13 cellular contexts compared by ENCODE assay signal in the genomic region with DNA sequence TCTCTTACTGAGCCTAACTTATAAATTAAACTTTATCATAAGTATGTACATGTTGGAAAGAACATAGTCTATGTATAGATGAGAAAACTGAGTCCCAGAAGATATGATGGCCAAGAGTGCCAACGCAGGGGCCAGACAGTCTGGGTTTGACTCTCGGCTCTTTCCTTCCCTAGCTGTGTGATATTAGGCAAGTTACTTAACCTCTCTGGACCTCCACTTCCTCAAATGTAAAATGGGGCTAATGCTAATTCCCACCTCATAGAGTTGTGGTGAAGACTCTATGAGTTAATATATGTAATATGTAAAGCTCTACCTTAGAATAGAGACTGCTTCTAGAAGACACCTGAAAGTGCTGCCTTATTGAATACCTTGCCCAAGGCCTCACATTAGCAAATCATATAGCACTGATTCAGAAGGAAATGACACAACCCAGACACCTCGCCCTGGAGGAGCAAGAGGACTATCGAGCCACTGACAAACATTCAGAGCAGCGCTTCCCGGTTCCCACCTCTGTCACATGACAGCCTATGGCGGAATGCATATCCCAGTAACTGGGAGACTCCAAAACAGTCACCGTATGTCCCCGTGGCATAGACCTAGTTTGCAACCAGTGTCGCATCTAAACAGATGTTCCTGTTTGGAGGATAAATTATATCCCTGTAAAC. TPM values are rescaled to one million over a fixed set of nuclear protein-coding genes. Genes with fewer than 3 reads are reported as not detected.
DNase-seq lines count a peak whose midpoint lies in the region; ATAC-seq, FAIRE-seq and TF ChIP-seq lines count a peak whose summit lies in the region.
"Had no signal": no experiment of that assay in that cellular context is flagged by ENCODE, and none has a peak within 500 bp of the region (broad histone marks: within the 10 kb centered on the region; RNA-seq: fewer than 3 reads in every experiment).

No MANE protein-coding gene starts in this region.

- WGBS in heart right ventricle, 2 donors, result 38 to 50% methylated on average over 10 of the region's 10 CpGs

- no peak overlapping the region for H3K9ac ChIP-seq in astrocyte (ENCODE audit: low read length)

- H3K9me3 ChIP-seq in heart right ventricle, result no peaks in the 10 kb centered on the region
- H3K9me3 ChIP-seq in right atrium auricular region, result no peaks in the 10 kb centered on the region
- no peaks in the 10 kb centered on the region for H3K9me3 ChIP-seq in astrocyte (ENCODE audit: insufficient read depth, low read depth, low read length)
- H3K9me3 ChIP-seq: Peyer's patch, transverse colon had no signal

- ATAC-seq in heart right ventricle (peak in 5 of 8 donors; percentile 12 to 39 (median 24)), HG03175 (IDR thresholded peaks at IDR 0.05; ENCODE audit: unreplicated experiment) (peak; percentile 39), HG02938 (IDR thresholded peaks at IDR 0.05; ENCODE audit: unreplicated experiment) (no peak), GM21367 (IDR thresholded peaks at IDR 0.05; ENCODE audit: unreplicated experiment) (no peak)
- peak; percentile 12 to 41 for ATAC-seq in stimulated activated naive B cell treated with anti-CD40 and anti-IgM and Interleukin-4, amounts not matched to agents 10 μg/mL and 1 μg/mL and 100 μg/mL, for 72 hours (replicated peaks)

- H3K27ac ChIP-seq in heart right ventricle (no peak overlapping the region), right atrium auricular region (no peak overlapping the region), astrocyte (ENCODE audit: low read depth, low read length) (no peak overlapping the region)
- H3K27ac ChIP-seq: Peyer's patch, transverse colon had no signal

- no peak overlapping the region for H3K4me2 ChIP-seq in astrocyte (ENCODE audit: low read length)

- H4K20me1 ChIP-seq in astrocyte (ENCODE audit: insufficient read depth, low read length), result peaks cover 5% of the 10 kb centered on the region

- H3K4me3 ChIP-seq in heart right ventricle (no peak overlapping the region), right atrium auricular region (no peak overlapping the region), astrocyte (ENCODE audit: insufficient read depth, low read depth, low read length) (no peak overlapping the region), foreskin fibroblast (ENCODE audit: low read depth in 1 of 2, low read length in 2 of 2) (no peak overlapping the region)
- H3K4me3 ChIP-seq: Peyer's patch, transverse colon had no signal

- DNase-seq in heart right ventricle (no peak), right atrium auricular region (ENCODE audit: low spot score) (no peak), astrocyte (ENCODE audit: low read depth) (no peak), foreskin fibroblast (no peak)
- DNase-seq in stimulated activated naive B cell treated with anti-CD40 and anti-IgM and Interleukin-4, amounts not matched to agents 10 μg/mL and 1 μg/mL and 100 μg/mL, for 72 hours, result no peak

- no peaks in the 10 kb centered on the region for H3K9me3 Mint-ChIP-seq in astrocyte (ENCODE audit: unreplicated experiment)
- no peaks in the 10 kb centered on the region for H3K9me3 Mint-ChIP-seq in stimulated activated naive B cell treated with anti-CD40 and anti-IgM and Interleukin-4, amounts not matched to agents 10 μg/mL and 1 μg/mL and 100 μg/mL, for 72 hours
- H3K9me3 Mint-ChIP-seq: activated T-cell treated with anti-CD3 and anti-CD28 coated beads, Interleukin-2, amount 50 U/mL, for 4 hours; IgD-negative memory B cell had no signal

- no peak overlapping the region for H3K27ac Mint-ChIP-seq in astrocyte (ENCODE audit: unreplicated experiment)
- H3K27ac Mint-ChIP-seq in stimulated activated naive B cell treated with anti-CD40 and anti-IgM and Interleukin-4, amounts not matched to agents 10 μg/mL and 1 μg/mL and 100 μg/mL, for 72 hours, result no peak overlapping the region

- no peaks in the 10 kb centered on the region for H3K27me3 ChIP-seq in heart right ventricle
- H3K27me3 ChIP-seq in right atrium auricular region, result no peaks in the 10 kb centered on the region
- H3K27me3 ChIP-seq in astrocyte (ENCODE audit: insufficient read depth, low read length), result peaks cover 24% of the 10 kb centered on the region
- H3K27me3 ChIP-seq: Peyer's patch had no signal

- peaks cover 51% of the 10 kb centered on the region for H3K27me3 Mint-ChIP-seq in astrocyte (ENCODE audit: low read depth, unreplicated experiment)
- H3K27me3 Mint-ChIP-seq in stimulated activated naive B cell treated with anti-CD40 and anti-IgM and Interleukin-4, amounts not matched to agents 10 μg/mL and 1 μg/mL and 100 μg/mL, for 72 hours, result peaks cover 4 to 19% of the 10 kb centered on the region in 2 donors

- no peaks in the 10 kb centered on the region for H3K36me3 Mint-ChIP-seq in astrocyte (ENCODE audit: low read depth, unreplicated experiment)
- no peaks in the 10 kb centered on the region for H3K36me3 Mint-ChIP-seq in stimulated activated naive B cell treated with anti-CD40 and anti-IgM and Interleukin-4, amounts not matched to agents 10 μg/mL and 1 μg/mL and 100 μg/mL, for 72 hours

- FAIRE-seq in astrocyte (lab: Jason Lieb, UNC), result no peak
- FAIRE-seq: TTC549 had no signal

- H3K4me3 Mint-ChIP-seq in astrocyte (ENCODE audit: unreplicated experiment), result no peak overlapping the region
- no peak overlapping the region for H3K4me3 Mint-ChIP-seq in stimulated activated naive B cell treated with anti-CD40 and anti-IgM and Interleukin-4, amounts not matched to agents 10 μg/mL and 1 μg/mL and 100 μg/mL, for 72 hours
- H3K4me3 Mint-ChIP-seq: activated T-cell treated with anti-CD3 and anti-CD28 coated beads, Interleukin-2, amount 50 U/mL, for 4 hours had no signal

- H3K36me3 ChIP-seq in heart right ventricle, result no peaks in the 10 kb centered on the region
- H3K36me3 ChIP-seq in right atrium auricular region, result no peaks in the 10 kb centered on the region
- H3K36me3 ChIP-seq in astrocyte (ENCODE audit: insufficient read depth, low read length), result no peaks in the 10 kb centered on the region
- H3K36me3 ChIP-seq: Peyer's patch, transverse colon had no signal

- H3K79me2 ChIP-seq in astrocyte (ENCODE audit: insufficient read depth, low read length), result no peaks in the 10 kb centered on the region

- H2AFZ ChIP-seq in astrocyte (ENCODE audit: low read depth, low read length), result peak overlapping the region; percentile 23

- peaks cover 0 to 25% (median 0%) of the 10 kb centered on the region in 9 donors for H3K4me1 ChIP-seq in heart right ventricle
- peaks cover 0 to 7% of the 10 kb centered on the region in 2 donors for H3K4me1 ChIP-seq in right atrium auricular region
- H3K4me1 ChIP-seq in astrocyte (ENCODE audit: insufficient read depth, low read length), result peaks cover 4% of the 10 kb centered on the region
- H3K4me1 ChIP-seq: Peyer's patch had no signal

- no peaks in the 10 kb centered on the region for H3K4me1 Mint-ChIP-seq in astrocyte (ENCODE audit: low read depth, unreplicated experiment)
- H3K4me1 Mint-ChIP-seq in stimulated activated naive B cell treated with anti-CD40 and anti-IgM and Interleukin-4, amounts not matched to agents 10 μg/mL and 1 μg/mL and 100 μg/mL, for 72 hours, result peaks cover 8 to 17% of the 10 kb centered on the region in 2 donors
- H3K4me1 Mint-ChIP-seq: IgD-negative memory B cell had no signal

- intact Hi-C loops in heart right ventricle (cut with DNase I), result loop anchor here (1.0 to 10.0 kb wide), 17 partner anchors 53 to 357 kb away; no protein-coding TSS in a partner anchor

- TF ChIP-seq CTCF in heart right ventricle (IDR thresholded peaks at IDR 0.05), result no peak
- no peak for TF ChIP-seq CTCF in right atrium auricular region (IDR thresholded peaks at IDR 0.05)
- no peak for TF ChIP-seq CTCF in astrocyte (IDR thresholded peaks at IDR 0.05; ENCODE audit: insufficient read depth, low read depth, low read length)
- no peak for TF ChIP-seq CTCF in foreskin fibroblast (IDR thresholded peaks at IDR 0.05; ENCODE audit: low read depth, low read length)

RNA-seq across cellular contexts. Expression of a gene that starts 11.3 kb away (rescaled TPM):
- total RNA-seq in heart right ventricle (10 to 100 TPM in 4 of 10 donors, 1 to 10 TPM in 6; 6.6 to 20.1 (median 9.2) TPM), right atrium auricular region (10 to 100 TPM in 1 of 2 donors, 1 to 10 TPM in 1; 9.1 to 10.2 TPM), astrocyte (42.3 and 51.4 TPM in 2 replicates)
- polyA plus RNA-seq in heart right ventricle, result 10 to 100 TPM in 1 of 2 donors, 1 to 10 TPM in 1; 7.4 to 26.5 TPM

RNA-seq across cellular contexts. Expression of a gene that starts 25.1 kb away (rescaled TPM):
- total RNA-seq in heart right ventricle, result 1 to 10 TPM in 9 of 10 donors, under 1 TPM in 1; 0.35 to 5.1 (median 1.2) TPM
- 1 to 10 TPM in 1 of 2 donors, under 1 TPM in 1; 0.57 to 5.7 TPM for polyA plus RNA-seq in heart right ventricle
- 1 to 10 TPM in 1 of 2 donors, not detected in 1; 1.3 TPM for total RNA-seq in right atrium auricular region
- total RNA-seq in astrocyte, result not detected in 2 replicates

RNA-seq across cellular contexts. Expression of a gene that starts 36.7 kb away (rescaled TPM):
- total RNA-seq in heart right ventricle (under 1 TPM in 3 of 10 donors, not detected in 7; 0.16 to 0.33 (median 0.25) TPM), right atrium auricular region (not detected), astrocyte (0.43 TPM in 1 of 2 replicates, not detected in the other)
- under 1 TPM; 0.37 to 0.51 TPM for polyA plus RNA-seq in heart right ventricle
- total RNA-seq: activated T-cell treated with anti-CD3 and anti-CD28 coated beads, Interleukin-2, amount 50 U/mL, for 4 hours; transverse colon had no signal
- polyA plus RNA-seq: IgD-negative memory B cell had no signal

RNA-seq across cellular contexts. Expression of a gene that starts 45.5 kb away (rescaled TPM):
- total RNA-seq in heart right ventricle (not detected), right atrium auricular region (not detected), astrocyte (not detected in 2 replicates)
- not detected for polyA plus RNA-seq in heart right ventricle
- total RNA-seq: activated T-cell treated with anti-CD3 and anti-CD28 coated beads, Interleukin-2, amount 50 U/mL, for 4 hours had no signal
- polyA plus RNA-seq: IgD-negative memory B cell had no signal

Comparison
In these comparisons a context has a peak if more than half of its experiments do, and no peak if none do; other contexts are left out.
1. ATAC-seq: peak in heart right ventricle (5 of 8), HG03175 (single experiment) and stimulated activated naive B cell treated with anti-CD40 and anti-IgM and Interleukin-4, amounts not matched to agents 10 μg/mL and 1 μg/mL and 100 μg/mL, for 72 hours (2 of 2); none in HG02938 (single experiment) and GM21367 (single experiment).